24 cellular contexts compared by ENCODE assay signal in the genomic region with DNA sequence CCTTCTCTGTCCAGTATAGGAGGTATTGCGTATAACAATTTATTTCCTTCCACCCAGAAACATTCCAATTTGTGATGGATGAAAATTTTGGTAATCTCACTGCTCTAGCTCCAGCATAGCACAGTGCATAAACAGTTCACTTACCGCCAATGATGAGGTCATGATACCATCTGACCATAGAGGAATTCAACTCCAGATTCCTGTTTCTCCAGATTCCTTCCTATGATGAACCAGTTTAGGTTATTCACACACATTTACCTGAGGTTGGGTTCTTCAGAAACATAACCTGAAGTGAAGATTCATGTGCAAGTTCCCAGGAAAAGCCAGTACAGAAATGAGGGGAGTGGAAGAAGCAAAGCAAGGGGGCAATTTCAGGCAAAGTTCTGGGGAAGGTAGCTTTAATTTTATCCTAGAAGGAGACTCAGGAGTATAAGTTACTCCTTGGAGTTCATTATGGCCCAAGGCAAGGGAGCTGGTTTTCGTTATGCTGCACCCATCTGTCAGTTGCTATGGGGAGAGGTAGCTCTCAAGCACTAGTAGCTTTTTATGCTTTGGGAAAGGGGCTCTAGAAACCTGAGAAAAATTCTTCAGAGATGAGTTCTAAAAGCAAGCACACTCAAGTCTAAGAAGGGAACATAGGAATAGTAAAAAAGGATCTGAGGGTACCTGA.
DNase-seq lines count a peak whose midpoint lies in the region; ATAC-seq, FAIRE-seq and TF ChIP-seq lines count a peak whose summit lies in the region.
"Had no signal": no experiment of that assay in that cellular context is flagged by ENCODE, and none has a peak within 500 bp of the region (broad histone marks: within the 10 kb centered on the region; RNA-seq: fewer than 3 reads in every experiment).

No MANE protein-coding gene starts in this region.

- no peaks in the 10 kb centered on the region for H3K27me3 ChIP-seq in trophoblast cell (ENCODE audit: insufficient read depth, low read length)
- no peaks in the 10 kb centered on the region for H3K27me3 ChIP-seq in pancreas
- H3K27me3 ChIP-seq: dorsolateral prefrontal cortex had no signal

- H3K4me1 ChIP-seq in trophoblast cell (ENCODE audit: control insufficient read depth in 1 of 2, insufficient read depth in 2 of 2, low read length in 2 of 2) = peaks cover 0 to 10% of the 10 kb centered on the region in 2 experiments
- no peaks in the 10 kb centered on the region for H3K4me1 ChIP-seq in pancreas

- no peak overlapping the region for H2AK5ac ChIP-seq in trophoblast cell (ENCODE audit: low read length)

- BruUV-seq in Calu3 (replicated peaks; lab: Mats Ljungman, UMichigan) = no TSS peak

- H3K27ac ChIP-seq in trophoblast cell (ENCODE audit: low read depth, low read length) (peak overlapping the region; percentile 88), pancreas (no peak overlapping the region)
- H3K27ac ChIP-seq: C4-2B, dorsolateral prefrontal cortex had no signal

- DNase-seq in Calu3 (peak; percentile 4), M059J (ENCODE audit: low read depth) (peak; percentile 18), choroid plexus epithelial cell (ENCODE audit: low read depth) (peak; percentile 26), trophoblast cell (peak; percentile 55 to 94), pancreas (no peak)
- DNase-seq in stimulated activated CD4-positive, alpha-beta T cell treated with anti-CD3 and anti-CD28 coated beads, Interleukin-15, amount 100 ng/mL, for 24 hours = no peak
- DNase-seq: activated CD4-positive, alpha-beta T cell treated with anti-CD3 and anti-CD28 coated beads, Interleukin-2, amount 50 U/mL, for 1 hour; activated naive CD4-positive, alpha-beta T cell treated with anti-CD3 and anti-CD28 coated beads, Interleukin-2, amount 50 U/mL, for 16 hours; caudate nucleus; dorsolateral prefrontal cortex; GOT3; head of caudate nucleus; Kasumi-1; naive thymus-derived CD4-positive, alpha-beta T cell; NCI-H1694; NCI-H748 treated with DMSO at 0.1 percent for 48 hours; nucleus accumbens; small intestine had no signal

- H2BK120ac ChIP-seq in trophoblast cell (ENCODE audit: insufficient read depth, low read length, poor library complexity) = peak overlapping the region; percentile 4

- no peaks in the 10 kb centered on the region for H3K27me3 Mint-ChIP-seq in Calu3 (ENCODE audit: unreplicated experiment)
- H3K27me3 Mint-ChIP-seq: naive thymus-derived CD4-positive, alpha-beta T cell had no signal

- H3K79me2 ChIP-seq in trophoblast cell (ENCODE audit: control insufficient read depth, insufficient read depth, low read length, poor library complexity) = no peaks in the 10 kb centered on the region

- peak overlapping the region; percentile 83 for H2BK5ac ChIP-seq in trophoblast cell (ENCODE audit: low read depth, low read length, poor library complexity)

- H3K4me1 Mint-ChIP-seq in Calu3 (ENCODE audit: low read depth, unreplicated experiment) = peaks cover 15% of the 10 kb centered on the region

- peak overlapping the region; percentile 7 for H2BK12ac ChIP-seq in trophoblast cell (ENCODE audit: low read length)

- FAIRE-seq in pancreas (lab: Jason Lieb, UNC) = no peak
- FAIRE-seq: endothelial cell of umbilical vein, G401.6, small intestine had no signal

- WGBS in trophoblast cell (ENCODE audit: extremely low coverage, insufficient coverage, insufficient read length) = no CpG with 5 or more reads among the region's 3 CpGs
- 71 to 81% methylated on average over 3 of the region's 3 CpGs for WGBS in pancreas, 2 donors

- H3K4me2 ChIP-seq in trophoblast cell (ENCODE audit: low read length) = peak overlapping the region; percentile 49

- H3K9me3 Mint-ChIP-seq in Calu3 (ENCODE audit: low read depth, unreplicated experiment) = peaks cover 4% of the 10 kb centered on the region

- CTCF ChIA-PET in Calu3 (lab: Charles Lee) = interaction anchor here (0.6 kb wide), 1 partner anchor 42 kb away, joined by 3 read pairs; no protein-coding TSS in a partner anchor

- H3K14ac ChIP-seq in trophoblast cell (ENCODE audit: low read length) = no peak overlapping the region

- intact Hi-C loops in Calu3 (cut with micrococcal nuclease; ENCODE audit: unreplicated experiment) (no loop called here), pancreas (cut with DNase I) (no loop called here)

- no peak overlapping the region for H2AFZ ChIP-seq in trophoblast cell (ENCODE audit: insufficient read depth, low read length, poor library complexity)

- ATAC-seq in HG02973 (IDR thresholded peaks at IDR 0.05; ENCODE audit: unreplicated experiment) (no peak), pancreas (no peak)
- ATAC-seq: left lobe of liver; naive thymus-derived CD4-positive, alpha-beta T cell; WTC11 had no signal

- H3K23ac ChIP-seq in trophoblast cell (ENCODE audit: low read length) = no peak overlapping the region

- H3K36me3 Mint-ChIP-seq in Calu3 (ENCODE audit: insufficient read depth, unreplicated experiment) = no peaks in the 10 kb centered on the region

- no peak overlapping the region for H4K91ac ChIP-seq in trophoblast cell (ENCODE audit: low read depth, low read length)

- no peak overlapping the region for H3K27ac Mint-ChIP-seq in Calu3 (ENCODE audit: unreplicated experiment)
- H3K27ac Mint-ChIP-seq: naive thymus-derived CD4-positive, alpha-beta T cell; WTC11 had no signal

- H3K4me3 Mint-ChIP-seq in Calu3 (ENCODE audit: low read depth, unreplicated experiment) = no peak overlapping the region
- H3K4me3 Mint-ChIP-seq: naive thymus-derived CD4-positive, alpha-beta T cell; WTC11 had no signal

- H3K18ac ChIP-seq in trophoblast cell (ENCODE audit: low read length) = no peak overlapping the region

- H4K8ac ChIP-seq in trophoblast cell (ENCODE audit: low read depth, low read length) = no peak overlapping the region

- H3K79me1 ChIP-seq in trophoblast cell (ENCODE audit: low read length) = no peaks in the 10 kb centered on the region

- H3K4ac ChIP-seq in trophoblast cell (ENCODE audit: low read depth, low read length) = no peak overlapping the region

- TF ChIP-seq CTCF in Calu3 (IDR thresholded peaks at IDR 0.05; ENCODE audit: unreplicated experiment) (no peak), choroid plexus epithelial cell (conservative IDR thresholded peaks at IDR 0.05; ENCODE audit: low read depth, low read length) (no peak), pancreas (IDR thresholded peaks at IDR 0.05) (no peak)

- H3K36me3 ChIP-seq in trophoblast cell (ENCODE audit: control insufficient read depth in 1 of 2, insufficient read depth in 2 of 2, low read length in 2 of 2) = no peaks in the 10 kb centered on the region
- H3K36me3 ChIP-seq in pancreas = no peaks in the 10 kb centered on the region

- H3K9me3 ChIP-seq in trophoblast cell (ENCODE audit: insufficient read depth, low read depth, low read length) (no peaks in the 10 kb centered on the region), pancreas (no peaks in the 10 kb centered on the region)

- H4K12ac ChIP-seq in trophoblast cell (ENCODE audit: low read depth, low read length) = no peak overlapping the region

- no peak overlapping the region for H3K9ac ChIP-seq in trophoblast cell (ENCODE audit: low read length)

- H3K4me3 ChIP-seq in choroid plexus epithelial cell (ENCODE audit: low read depth, low read length) (no peak overlapping the region), trophoblast cell (ENCODE audit: low read depth, low read length) (no peak overlapping the region), pancreas (no peak overlapping the region)
- H3K4me3 ChIP-seq: dorsolateral prefrontal cortex had no signal

Comparison
In these comparisons a context has a peak if more than half of its experiments do, and no peak if none do; other contexts are left out.
1. DNase-seq: peak in Calu3 (single experiment), M059J (single experiment), choroid plexus epithelial cell (single experiment) and trophoblast cell (2 of 2); none in pancreas (0 of 6) and stimulated activated CD4-positive, alpha-beta T cell treated with anti-CD3 and anti-CD28 coated beads, Interleukin-15, amount 100 ng/mL, for 24 hours (single experiment).